Comparison of ENCODE assay signal across 21 cellular contexts in the genomic region with DNA sequence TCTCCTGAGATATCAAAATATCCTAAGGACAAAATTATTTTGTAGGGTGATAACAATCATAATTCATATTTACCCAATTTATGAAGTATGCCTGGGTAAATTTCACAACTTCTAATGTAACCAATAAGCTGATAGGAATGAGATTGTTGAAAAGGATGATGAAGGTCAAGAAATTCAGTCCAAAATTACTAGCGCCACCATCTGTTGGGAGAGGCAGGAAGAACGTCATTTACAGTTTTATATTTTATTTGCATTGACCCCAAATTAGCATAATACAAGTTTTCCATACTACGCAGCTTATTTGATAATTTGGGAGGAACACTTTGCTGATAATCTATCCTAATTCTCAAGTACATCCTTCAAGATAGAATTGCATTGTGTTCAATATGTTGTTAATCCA.
"Had no signal": no experiment of that assay in that cellular context is flagged by ENCODE, and none has a peak within 500 bp of the region (broad histone marks: within the 10 kb centered on the region; RNA-seq: fewer than 3 reads in every experiment).

No MANE protein-coding gene starts in this region.

- H3K4me1 ChIP-seq: body of pancreas, heart left ventricle, prostate gland, right lobe of liver had no signal

- H3K4me1 Mint-ChIP-seq: nephron, WTC11 had no signal

- H3K27ac ChIP-seq: body of pancreas, coronary artery, heart left ventricle, prostate gland, right lobe of liver had no signal

- DNase-seq: activated CD4-positive, alpha-beta memory T cell treated with anti-CD3 and anti-CD28 coated beads, Interleukin-2, amount 10 ng/mL, durations not matched to agents 7 days and 5 days; activated CD4-positive, alpha-beta T cell treated with anti-CD3 and anti-CD28 coated beads for 4 hours; activated effector memory CD4-positive, alpha-beta T cell treated with anti-CD3 and anti-CD28 coated beads, Interleukin-2, amount 50 U/mL, for 16 hours; activated T-cell treated with anti-CD3 and anti-CD28 coated beads, Interleukin-2, amount 50 U/mL, for 4 hours; amniotic stem cell; body of pancreas; heart left ventricle; immature natural killer cell; mesendoderm; right lobe of liver; stimulated activated CD4-positive, alpha-beta T cell treated with anti-CD3 and anti-CD28 coated beads, Interleukin-4, amount 100 ng/mL, for 4 hours; stimulated activated naive CD8-positive, alpha-beta T cell treated with anti-CD3 and anti-CD28 coated beads, Interleukin-15, Interleukin-2, amounts not matched to agents 100 U/mL and 50 U/mL, for 24 hours; trophoblast cell had no signal

- FAIRE-seq: TTC549 had no signal

- H3K27me3 Mint-ChIP-seq: activated CD4-positive, alpha-beta memory T cell treated with anti-CD3 and anti-CD28 coated beads, Interleukin-2, amount 10 ng/mL, durations not matched to agents 7 days and 5 days; activated naive CD4-positive, alpha-beta T cell treated with anti-CD3 and anti-CD28 coated beads, Interleukin-2, amount 50 U/mL, for 24 hours; central memory CD8-positive, alpha-beta T cell had no signal

- H3K4me3 Mint-ChIP-seq: activated CD4-positive, alpha-beta memory T cell treated with anti-CD3 and anti-CD28 coated beads, Interleukin-2, amount 10 ng/mL, durations not matched to agents 7 days and 5 days; activated naive CD4-positive, alpha-beta T cell treated with anti-CD3 and anti-CD28 coated beads, Interleukin-2, amount 50 U/mL, for 24 hours; activated T-cell treated with anti-CD3 and anti-CD28 coated beads, Interleukin-2, amount 50 U/mL, for 4 hours; central memory CD8-positive, alpha-beta T cell; immature natural killer cell; nephron; WTC11 had no signal

- H3K27me3 ChIP-seq: body of pancreas, heart left ventricle, right lobe of liver had no signal

- H3K9me3 ChIP-seq: body of pancreas, heart left ventricle, prostate gland, right lobe of liver had no signal

- H3K27ac Mint-ChIP-seq: activated CD4-positive, alpha-beta memory T cell treated with anti-CD3 and anti-CD28 coated beads, Interleukin-2, amount 10 ng/mL, durations not matched to agents 7 days and 5 days; activated naive CD4-positive, alpha-beta T cell treated with anti-CD3 and anti-CD28 coated beads, Interleukin-2, amount 50 U/mL, for 24 hours; immature natural killer cell; nephron; WTC11 had no signal

- H3K36me3 Mint-ChIP-seq: WTC11 had no signal

- H3K4me3 ChIP-seq: body of pancreas, coronary artery, heart left ventricle, prostate gland, right lobe of liver, smooth muscle cell had no signal

- H3K36me3 ChIP-seq: prostate gland, right lobe of liver had no signal

- H3K9me3 Mint-ChIP-seq: activated CD4-positive, alpha-beta memory T cell treated with anti-CD3 and anti-CD28 coated beads, Interleukin-2, amount 10 ng/mL, durations not matched to agents 7 days and 5 days; activated naive CD4-positive, alpha-beta T cell treated with anti-CD3 and anti-CD28 coated beads, Interleukin-2, amount 50 U/mL, for 24 hours; activated T-cell treated with anti-CD3 and anti-CD28 coated beads, Interleukin-2, amount 50 U/mL, for 4 hours; central memory CD8-positive, alpha-beta T cell; immature natural killer cell; nephron; WTC11 had no signal

- ATAC-seq: activated T-cell treated with anti-CD3 and anti-CD28 coated beads, Interleukin-2, amount 50 U/mL, for 4 hours; body of pancreas; heart left ventricle; right lobe of liver; stimulated activated naive CD8-positive, alpha-beta T cell treated with anti-CD3 and anti-CD28 coated beads, Interleukin-15, Interleukin-2, amounts not matched to agents 100 U/mL and 50 U/mL, for 24 hours; WTC11 had no signal

- H3K4me2 ChIP-seq: smooth muscle cell had no signal
